24 cellular contexts compared by ENCODE assay signal in genomic region chr2:198782734-198783133, GRCh38.
DNase-seq lines count a peak whose midpoint lies in the region; ATAC-seq and TF ChIP-seq lines count a peak whose summit lies in the region.
"Had no signal": no experiment of that assay in that cellular context is flagged by ENCODE, and none has a peak within 500 bp of the region (broad histone marks: within the 10 kb centered on the region; RNA-seq: fewer than 3 reads in every experiment).

No MANE protein-coding gene starts in this region.

- H3K4me3 ChIP-seq in colonic mucosa = no peak overlapping the region
- H3K4me3 ChIP-seq in mucosa of rectum (ENCODE audit: low read length in 2 of 2) = no peak overlapping the region
- H3K4me3 ChIP-seq: A549; BLaER1 treated with 17β-estradiol and CSF1 and Interleukin-3, amounts not matched to agents 10 nM and 100 nM; GM12878; GM23248 had no signal

- POLR2A ChIA-PET in activated CD8-positive, alpha-beta T cell treated with anti-CD3 and anti-CD28 coated beads, Interleukin-2, amount 10 ng/mL, durations not matched to agents 7 days and 5 days (lab: Charles Lee) = no interaction called here

- H3K27ac ChIP-seq in colonic mucosa (peak overlapping the region; percentile 70), mucosa of rectum (ENCODE audit: low read depth in 2 of 2, low read length in 2 of 2) (peak overlapping the region; percentile 70 to 71)
- H3K27ac ChIP-seq: A549; BLaER1 treated with 17β-estradiol and CSF1 and Interleukin-3, amounts not matched to agents 10 nM and 100 nM; GM23248 had no signal

- H3K9me3 Mint-ChIP-seq in activated CD8-positive, alpha-beta T cell treated with anti-CD3 and anti-CD28 coated beads, Interleukin-2, amount 10 ng/mL, durations not matched to agents 7 days and 5 days (ENCODE audit: insufficient read depth) = peaks cover under 1% of the 10 kb centered on the region

- H3K27ac Mint-ChIP-seq in activated CD8-positive, alpha-beta T cell treated with anti-CD3 and anti-CD28 coated beads, Interleukin-2, amount 10 ng/mL, durations not matched to agents 7 days and 5 days = no peak overlapping the region
- H3K27ac Mint-ChIP-seq: CD14-positive monocyte; CD4-positive, alpha-beta T cell; CD8-positive, alpha-beta memory T cell had no signal

- intact Hi-C loops in colonic mucosa (cut with DNase I) = no loop called here

- no peaks in the 10 kb centered on the region for H3K9me3 ChIP-seq in colonic mucosa
- no peaks in the 10 kb centered on the region for H3K9me3 ChIP-seq in mucosa of rectum (ENCODE audit: control insufficient read depth in 2 of 2, low read length in 2 of 2)
- H3K9me3 ChIP-seq: A549, BE2C had no signal

- ATAC-seq in activated CD8-positive, alpha-beta T cell treated with anti-CD3 and anti-CD28 coated beads, Interleukin-2, amount 10 ng/mL, durations not matched to agents 7 days and 5 days = no peak
- no peak for ATAC-seq in GM21360 (IDR thresholded peaks at IDR 0.05; ENCODE audit: unreplicated experiment)
- ATAC-seq in GM18511 (IDR thresholded peaks at IDR 0.05; ENCODE audit: unreplicated experiment) = no peak
- ATAC-seq: A549, GM12878 had no signal

- no peaks in the 10 kb centered on the region for H3K4me1 ChIP-seq in colonic mucosa
- peaks cover 4 to 23% of the 10 kb centered on the region in 2 donors for H3K4me1 ChIP-seq in mucosa of rectum (ENCODE audit: control insufficient read depth in 2 of 2, insufficient read depth in 2 of 2, low read length in 2 of 2)
- H3K4me1 ChIP-seq: A549; BE2C; BLaER1 treated with 17β-estradiol and CSF1 and Interleukin-3, amounts not matched to agents 10 nM and 100 nM had no signal

- DNase-seq in NCI-H748 (lab: John Stamatoyannopoulos, UW; ENCODE audit: unreplicated experiment) (peak; percentile 52), NCI-H748 treated with DMSO at 0.1 percent for 48 hours (lab: John Stamatoyannopoulos, UW) (no peak), colonic mucosa (peak; percentile 53)
- DNase-seq in activated CD8-positive, alpha-beta T cell treated with anti-CD3 and anti-CD28 coated beads, Interleukin-2, amount 10 ng/mL, durations not matched to agents 7 days and 5 days = no peak
- DNase-seq: 8988T; ACHN; AML-193; BE2C; CD4-positive, alpha-beta T cell; CD8-positive, alpha-beta memory T cell; DMS 273 treated with DMSO at 0.1 percent for 48 hours; DMS79; EL; GDM1; GM23248; H7; HCEC 1CT had no signal

- H3K9ac ChIP-seq in colonic mucosa (ENCODE audit: low read depth in 2 of 2, low read length in 2 of 2) (peak overlapping the region in 1 of 2 donors; percentile 8), mucosa of rectum (ENCODE audit: low read depth in 1 of 2, low read length in 2 of 2) (no peak overlapping the region)
- H3K9ac ChIP-seq: BLaER1 treated with 17β-estradiol and CSF1 and Interleukin-3, amounts not matched to agents 10 nM and 100 nM; GM23248 had no signal

- no peaks in the 10 kb centered on the region for H3K27me3 Mint-ChIP-seq in activated CD8-positive, alpha-beta T cell treated with anti-CD3 and anti-CD28 coated beads, Interleukin-2, amount 10 ng/mL, durations not matched to agents 7 days and 5 days (ENCODE audit: low read depth)
- H3K27me3 Mint-ChIP-seq: CD4-positive, alpha-beta T cell; CD8-positive, alpha-beta memory T cell had no signal

- H3K36me3 ChIP-seq in colonic mucosa (no peaks in the 10 kb centered on the region), mucosa of rectum (ENCODE audit: control insufficient read depth in 2 of 2, insufficient read depth in 2 of 2, low read length in 2 of 2) (no peaks in the 10 kb centered on the region)
- H3K36me3 ChIP-seq: BE2C; BLaER1 treated with 17β-estradiol and CSF1 and Interleukin-3, amounts not matched to agents 10 nM and 100 nM had no signal

- H3K36me3 Mint-ChIP-seq in activated CD8-positive, alpha-beta T cell treated with anti-CD3 and anti-CD28 coated beads, Interleukin-2, amount 10 ng/mL, durations not matched to agents 7 days and 5 days (ENCODE audit: low read depth) = no peaks in the 10 kb centered on the region
- H3K36me3 Mint-ChIP-seq: CD14-positive monocyte; CD8-positive, alpha-beta memory T cell had no signal

- TF ChIP-seq CTCF in colonic mucosa (IDR thresholded peaks at IDR 0.05) = no peak

- H3K4me1 Mint-ChIP-seq in activated CD8-positive, alpha-beta T cell treated with anti-CD3 and anti-CD28 coated beads, Interleukin-2, amount 10 ng/mL, durations not matched to agents 7 days and 5 days (ENCODE audit: low read depth) = no peaks in the 10 kb centered on the region
- H3K4me1 Mint-ChIP-seq: CD14-positive monocyte; CD8-positive, alpha-beta memory T cell had no signal

- H3K4me3 Mint-ChIP-seq in activated CD8-positive, alpha-beta T cell treated with anti-CD3 and anti-CD28 coated beads, Interleukin-2, amount 10 ng/mL, durations not matched to agents 7 days and 5 days = no peak overlapping the region
- H3K4me3 Mint-ChIP-seq: CD14-positive monocyte; CD4-positive, alpha-beta T cell; CD8-positive, alpha-beta memory T cell had no signal

- CTCF ChIA-PET in activated CD8-positive, alpha-beta T cell treated with anti-CD3 and anti-CD28 coated beads, Interleukin-2, amount 10 ng/mL, durations not matched to agents 7 days and 5 days (lab: Charles Lee) = no interaction called here

- H3K27me3 ChIP-seq in colonic mucosa (no peaks in the 10 kb centered on the region), mucosa of rectum (ENCODE audit: control insufficient read depth in 2 of 2, insufficient read depth in 2 of 2, low read length in 2 of 2) (no peaks in the 10 kb centered on the region)
- H3K27me3 ChIP-seq: BE2C; BLaER1 treated with 17β-estradiol and CSF1 and Interleukin-3, amounts not matched to agents 10 nM and 100 nM had no signal

Comparison
In these comparisons a context has a peak if more than half of its experiments do, and no peak if none do; other contexts are left out.
1. DNase-seq: peak in NCI-H748 (single experiment) and colonic mucosa (single experiment); none in NCI-H748 treated with DMSO at 0.1 percent for 48 hours (single experiment) and activated CD8-positive, alpha-beta T cell treated with anti-CD3 and anti-CD28 coated beads, Interleukin-2, amount 10 ng/mL, durations not matched to agents 7 days and 5 days (single experiment).